7 cellular contexts compared by ENCODE assay signal in the genomic region with DNA sequence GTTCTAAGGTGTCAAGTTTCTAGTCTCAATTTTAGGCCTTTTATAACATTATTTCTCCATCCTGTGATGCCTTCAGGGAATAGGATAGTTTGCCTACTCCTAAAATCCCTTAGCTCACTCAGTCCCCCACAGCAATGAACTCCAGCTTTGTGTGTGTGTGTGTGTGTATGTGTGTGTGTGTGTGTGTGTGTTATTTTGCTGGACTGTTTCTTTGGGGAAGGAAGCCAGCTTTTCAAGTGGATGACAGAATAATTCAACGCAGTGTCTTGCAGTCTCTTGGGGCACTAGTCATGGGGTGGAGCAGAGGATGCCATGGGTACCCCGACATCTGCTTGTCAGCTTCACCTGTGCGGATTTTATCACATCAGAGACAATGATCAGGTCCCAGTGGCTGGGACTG.
"Had no signal": no experiment of that assay in that cellular context is flagged by ENCODE, and none has a peak within 500 bp of the region (broad histone marks: within the 10 kb centered on the region; RNA-seq: fewer than 3 reads in every experiment).

No MANE protein-coding gene starts in this region.

- DNase-seq: H9, HCEC 1CT, HFFc6, KBM-7 had no signal

- H3K4me2 ChIP-seq: GM23338 had no signal

- H3K9me3 Mint-ChIP-seq: GM23338, HFFc6 had no signal

- H2AFZ ChIP-seq: GM23338 had no signal

- H3K27ac ChIP-seq: HL-60 had no signal

- H3K36me3 Mint-ChIP-seq: IgD-negative memory B cell had no signal

- H3K27me3 Mint-ChIP-seq: IgD-negative memory B cell had no signal

- H3K27ac Mint-ChIP-seq: GM23338, HFFc6, IgD-negative memory B cell had no signal

- H3K4me3 ChIP-seq: GM23338 had no signal

- H3K4me1 Mint-ChIP-seq: GM23338, IgD-negative memory B cell had no signal

- H3K4me3 Mint-ChIP-seq: GM23338, H9, HFFc6, IgD-negative memory B cell had no signal
